In the genomic region with DNA sequence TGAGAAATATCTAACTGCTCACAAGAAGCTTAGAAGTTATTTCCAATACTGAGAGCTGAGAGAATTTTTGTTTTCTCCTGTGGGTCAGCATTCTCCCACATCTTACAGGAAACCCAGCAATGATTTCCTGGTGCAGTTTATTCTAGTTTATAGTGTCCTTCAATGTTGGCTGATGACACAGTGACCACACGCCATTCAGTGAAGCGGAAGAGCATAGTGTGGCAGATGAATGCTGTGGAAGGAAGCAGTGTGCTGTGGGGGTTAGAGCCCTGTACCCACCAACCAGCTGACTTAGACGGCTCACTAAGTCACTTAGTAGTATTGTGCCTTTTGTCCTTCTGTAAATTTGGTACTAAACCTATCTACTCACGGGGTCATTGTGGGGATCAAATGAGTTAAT, we compare ENCODE assay signal across 25 cellular contexts. TPM values are rescaled to one million over a fixed set of nuclear protein-coding genes. Genes with fewer than 3 reads are reported as not detected.
"Had no signal": no experiment of that assay in that cellular context is flagged by ENCODE, and none has a peak within 500 bp of the region (broad histone marks: within the 10 kb centered on the region; RNA-seq: fewer than 3 reads in every experiment).

No MANE protein-coding gene starts in this region.

- H3K9me3 Mint-ChIP-seq: activated naive CD4-positive, alpha-beta T cell treated with anti-CD3 and anti-CD28 coated beads, Interleukin-2, amount 50 U/mL, for 72 hours; activated T-helper 2 cell treated with anti-CD3 and anti-CD28 coated beads, Interferon-gamma antibody, Interleukin-2, Interleukin-4, amounts not matched to agents 10 μg/mL and 5 μg/mL and 100 μg/mL, durations not matched to agents 14 hours and 24 hours and 36 hours; central memory CD8-positive, alpha-beta T cell; naive thymus-derived CD8-positive, alpha-beta T cell; stimulated activated memory B cell treated with anti-CD40 and anti-IgM and Interleukin-4, amounts not matched to agents 10 μg/mL and 1 μg/mL and 100 μg/mL, for 72 hours; stimulated activated naive CD8-positive, alpha-beta T cell treated with anti-CD3 and anti-CD28 coated beads, Interleukin-15, amount 100 ng/mL, for 72 hours had no signal

- DNase-seq: activated CD4-positive, alpha-beta T cell treated with anti-CD3 and anti-CD28 coated beads for 36 hours; activated CD4-positive, CD25-positive, alpha-beta regulatory T cell; activated CD8-positive, alpha-beta memory T cell treated with anti-CD3 and anti-CD28 coated beads, Interleukin-2, amount 10 ng/mL, durations not matched to agents 7 days and 5 days; activated CD8-positive, alpha-beta T cell treated with anti-CD3 and anti-CD28 coated beads, Interleukin-2, amount 10 ng/mL, durations not matched to agents 7 days and 5 days; activated T-cell treated with anti-CD3 and anti-CD28 coated beads, Interleukin-2, amount 50 U/mL, for 48 hours; dermis blood vessel endothelial cell; effector CD4-positive, alpha-beta T cell; foreskin keratinocyte; left cardiac atrium; midbrain; naive thymus-derived CD8-positive, alpha-beta T cell; sigmoid colon; small intestine; stimulated activated CD4-positive, alpha-beta T cell treated with anti-CD3 and anti-CD28 coated beads, Interleukin-1b, Interleukin-23, amount 100 ng/mL, for 48 hours; stimulated activated CD4-positive, alpha-beta T cell treated with anti-CD3 and anti-CD28 coated beads, Interleukin-4, amount 100 ng/mL, for 4 hours; stimulated activated CD8-positive, alpha-beta memory T cell treated with anti-CD3 and anti-CD28 coated beads, Interleukin-4, amount 100 ng/mL, for 48 hours; stimulated activated naive CD8-positive, alpha-beta T cell treated with anti-CD3 and anti-CD28 coated beads, Interleukin-15, amount 100 ng/mL, for 72 hours; substantia nigra; T-helper 2 cell; upper lobe of left lung had no signal

- H3K4me1 Mint-ChIP-seq: central memory CD8-positive, alpha-beta T cell had no signal

- H3K36me3 Mint-ChIP-seq: activated CD8-positive, alpha-beta memory T cell treated with anti-CD3 and anti-CD28 coated beads, Interleukin-2, amount 10 ng/mL, durations not matched to agents 7 days and 5 days; activated naive CD4-positive, alpha-beta T cell treated with anti-CD3 and anti-CD28 coated beads, Interleukin-2, amount 50 U/mL, for 72 hours; naive thymus-derived CD8-positive, alpha-beta T cell; stimulated activated memory B cell treated with anti-CD40 and anti-IgM and Interleukin-4, amounts not matched to agents 10 μg/mL and 1 μg/mL and 100 μg/mL, for 72 hours had no signal

- H3K27ac Mint-ChIP-seq: activated CD4-positive, alpha-beta T cell treated with anti-CD3 and anti-CD28 coated beads for 36 hours; activated CD8-positive, alpha-beta memory T cell treated with anti-CD3 and anti-CD28 coated beads, Interleukin-2, amount 10 ng/mL, durations not matched to agents 7 days and 5 days; activated CD8-positive, alpha-beta T cell treated with anti-CD3 and anti-CD28 coated beads, Interleukin-2, amount 10 ng/mL, durations not matched to agents 7 days and 5 days; activated T-helper 2 cell treated with anti-CD3 and anti-CD28 coated beads, Interferon-gamma antibody, Interleukin-2, Interleukin-4, amounts not matched to agents 10 μg/mL and 5 μg/mL and 100 μg/mL, durations not matched to agents 14 hours and 24 hours and 36 hours; naive thymus-derived CD8-positive, alpha-beta T cell; stimulated activated memory B cell treated with anti-CD40 and anti-IgM and Interleukin-4, amounts not matched to agents 10 μg/mL and 1 μg/mL and 100 μg/mL, for 72 hours; stimulated activated naive CD8-positive, alpha-beta T cell treated with anti-CD3 and anti-CD28 coated beads, Interleukin-15, amount 100 ng/mL, for 72 hours had no signal

- H3K4me3 Mint-ChIP-seq: activated CD4-positive, alpha-beta T cell treated with anti-CD3 and anti-CD28 coated beads for 36 hours; activated CD8-positive, alpha-beta memory T cell treated with anti-CD3 and anti-CD28 coated beads, Interleukin-2, amount 10 ng/mL, durations not matched to agents 7 days and 5 days; activated CD8-positive, alpha-beta T cell treated with anti-CD3 and anti-CD28 coated beads, Interleukin-2, amount 10 ng/mL, durations not matched to agents 7 days and 5 days; central memory CD8-positive, alpha-beta T cell; naive thymus-derived CD8-positive, alpha-beta T cell; stimulated activated memory B cell treated with anti-CD40 and anti-IgM and Interleukin-4, amounts not matched to agents 10 μg/mL and 1 μg/mL and 100 μg/mL, for 72 hours; stimulated activated naive CD8-positive, alpha-beta T cell treated with anti-CD3 and anti-CD28 coated beads, Interleukin-15, amount 100 ng/mL, for 72 hours had no signal

- FAIRE-seq: bronchial epithelial cell, small intestine had no signal

RNA-seq across cellular contexts. Expression of a gene that starts 1.4 kb away (rescaled TPM):
- total RNA-seq: activated CD4-positive, alpha-beta T cell treated with anti-CD3 and anti-CD28 coated beads for 36 hours; activated CD8-positive, alpha-beta memory T cell treated with anti-CD3 and anti-CD28 coated beads, Interleukin-2, amount 10 ng/mL, durations not matched to agents 7 days and 5 days; activated CD8-positive, alpha-beta T cell treated with anti-CD3 and anti-CD28 coated beads, Interleukin-2, amount 10 ng/mL, durations not matched to agents 7 days and 5 days; activated naive CD4-positive, alpha-beta T cell treated with anti-CD3 and anti-CD28 coated beads, Interleukin-2, amount 50 U/mL, for 72 hours; activated T-helper 2 cell treated with anti-CD3 and anti-CD28 coated beads, Interferon-gamma antibody, Interleukin-2, Interleukin-4, amounts not matched to agents 10 μg/mL and 5 μg/mL and 100 μg/mL, durations not matched to agents 14 hours and 24 hours and 36 hours; dermis blood vessel endothelial cell; foreskin keratinocyte; naive thymus-derived CD8-positive, alpha-beta T cell had no signal
- polyA plus RNA-seq: foreskin keratinocyte; naive thymus-derived CD8-positive, alpha-beta T cell had no signal
